Comparison of ENCODE assay signal across 13 cellular contexts in genomic region chr1:114333670-114334069, GRCh38.
"Had no signal": no experiment of that assay in that cellular context is flagged by ENCODE, and none has a peak within 500 bp of the region (broad histone marks: within the 10 kb centered on the region; RNA-seq: fewer than 3 reads in every experiment).

No MANE protein-coding gene starts in this region.

- H3K4me3 Mint-ChIP-seq: activated T-helper 1 cell treated with anti-CD3 and anti-CD28 coated beads, Interleukin-12 subunit alpha, Interleukin-12 subunit beta, Interleukin-2, Interleukin-4 antibody, amounts not matched to agents 30 ng/mL and 10 ng/mL and 1 ng/mL, durations not matched to agents 14 hours and 24 hours and 36 hours; stimulated activated naive B cell treated with anti-CD40 and anti-IgM and Interleukin-4, amounts not matched to agents 10 μg/mL and 1 μg/mL and 100 μg/mL, for 72 hours had no signal

- H3K36me3 ChIP-seq: heart left ventricle, ovary, prostate gland, transverse colon, WERI-Rb-1 had no signal

- H3K27ac Mint-ChIP-seq: activated T-helper 1 cell treated with anti-CD3 and anti-CD28 coated beads, Interleukin-12 subunit alpha, Interleukin-12 subunit beta, Interleukin-2, Interleukin-4 antibody, amounts not matched to agents 30 ng/mL and 10 ng/mL and 1 ng/mL, durations not matched to agents 14 hours and 24 hours and 36 hours; stimulated activated naive B cell treated with anti-CD40 and anti-IgM and Interleukin-4, amounts not matched to agents 10 μg/mL and 1 μg/mL and 100 μg/mL, for 72 hours had no signal

- H3K27me3 ChIP-seq: ovary had no signal

- H3K9me3 ChIP-seq: heart left ventricle, ovary, prostate gland, transverse colon had no signal

- H3K4me3 ChIP-seq: heart left ventricle, ovary, prostate gland, transverse colon had no signal

- H3K4me1 ChIP-seq: heart left ventricle, prostate gland, transverse colon had no signal

- ATAC-seq: heart left ventricle; left colon; stimulated activated naive B cell treated with anti-CD40 and anti-IgM and Interleukin-4, amounts not matched to agents 10 μg/mL and 1 μg/mL and 100 μg/mL, for 72 hours had no signal

- H3K36me3 Mint-ChIP-seq: stimulated activated naive B cell treated with anti-CD40 and anti-IgM and Interleukin-4, amounts not matched to agents 10 μg/mL and 1 μg/mL and 100 μg/mL, for 72 hours had no signal

- H3K27ac ChIP-seq: ovary, prostate gland, transverse colon, WERI-Rb-1 had no signal

- DNase-seq: activated CD4-positive, CD25-positive, alpha-beta regulatory T cell treated with anti-CD3 and anti-CD28 coated beads, Interleukin-2, amount 50 U/mL, for 72 hours; activated gamma-delta T cell treated with Interleukin-2 at 50 U/mL for 16 hours; heart left ventricle; left colon; mesenchymal stem cell; ovary; stimulated activated CD4-positive, alpha-beta T cell treated with anti-CD3 and anti-CD28 coated beads, Interleukin-2, amount 100 ng/mL, for 48 hours; stimulated activated CD8-positive, alpha-beta memory T cell treated with anti-CD3 and anti-CD28 coated beads, Interleukin-4, amount 100 ng/mL, for 48 hours; stimulated activated naive B cell treated with anti-CD40 and anti-IgM and Interleukin-4, amounts not matched to agents 10 μg/mL and 1 μg/mL and 100 μg/mL, for 72 hours; transverse colon; WERI-Rb-1 had no signal

- H3K9me3 Mint-ChIP-seq: activated T-helper 1 cell treated with anti-CD3 and anti-CD28 coated beads, Interleukin-12 subunit alpha, Interleukin-12 subunit beta, Interleukin-2, Interleukin-4 antibody, amounts not matched to agents 30 ng/mL and 10 ng/mL and 1 ng/mL, durations not matched to agents 14 hours and 24 hours and 36 hours; stimulated activated naive B cell treated with anti-CD40 and anti-IgM and Interleukin-4, amounts not matched to agents 10 μg/mL and 1 μg/mL and 100 μg/mL, for 72 hours had no signal
